In genomic region chr3:5021571-5022092, GRCh38 we compare ENCODE assay signal across 11 cellular contexts. TPM values are rescaled to one million over a fixed set of nuclear protein-coding genes. Genes with fewer than 3 reads are reported as not detected.
A peak's percentile ranks its signal among the peaks of the same experiment; 100 is the strongest.
DNase-seq lines count a peak whose midpoint lies in the region; ATAC-seq and TF ChIP-seq lines count a peak whose summit lies in the region.
"Had no signal": no experiment of that assay in that cellular context is flagged by ENCODE, and none has a peak within 500 bp of the region (broad histone marks: within the 10 kb centered on the region; RNA-seq: fewer than 3 reads in every experiment).

No MANE protein-coding gene starts in this region.

- TF ChIP-seq CTCF in retinal pigment epithelial cell (conservative IDR thresholded peaks at IDR 0.05; ENCODE audit: low read depth, low read length), result no peak

- H3K4me2 ChIP-seq in GM23248 (ENCODE audit: unreplicated experiment), result peak overlapping the region; percentile 42

- no peaks in the 10 kb centered on the region for H3K27me3 ChIP-seq in GM23248 (replicated peaks; ENCODE audit: insufficient read depth)
- H3K27me3 ChIP-seq in effector memory CD4-positive, alpha-beta T cell (replicated peaks; ENCODE audit: control insufficient read depth, insufficient read depth, low read length, poor library complexity, severe bottlenecking), result no peaks in the 10 kb centered on the region

- H3K4me3 ChIP-seq in GM23248 (no peak overlapping the region), retinal pigment epithelial cell (ENCODE audit: low read length) (no peak overlapping the region)
- no peak overlapping the region for H3K4me3 ChIP-seq in effector memory CD4-positive, alpha-beta T cell (ENCODE audit: insufficient read depth, low read depth, low read length, poor library complexity, severe bottlenecking)

- DNase-seq in GM23248, result peak; percentile 92
- DNase-seq in RPMI7951 (ENCODE audit: low read depth), result peak; percentile 93
- DNase-seq in effector memory CD4-positive, alpha-beta T cell, result no peak
- peak; percentile 41 for DNase-seq in retinal pigment epithelial cell (ENCODE audit: low read depth)
- no peak for DNase-seq in hippocampal formation (lab: John Stamatoyannopoulos, UW)
- no peak for DNase-seq in GF-D8 (lab: John Stamatoyannopoulos, UW)
- no peak for DNase-seq in SKM-1 (lab: John Stamatoyannopoulos, UW; ENCODE audit: unreplicated experiment)
- DNase-seq: cerebellar nuclear complex, NCI-H187, T-helper 9 cell had no signal

- H3K27ac ChIP-seq in GM23248, result peak overlapping the region; percentile 98
- peak overlapping the region; percentile 2 for H3K27ac ChIP-seq in effector memory CD4-positive, alpha-beta T cell (ENCODE audit: insufficient read depth, low read length, poor library complexity, severe bottlenecking)

- H4K20me1 ChIP-seq in GM23248 (ENCODE audit: insufficient read depth), result no peaks in the 10 kb centered on the region

- H3K4me1 ChIP-seq in GM23248 (ENCODE audit: insufficient read depth), result peaks cover 59% of the 10 kb centered on the region
- H3K4me1 ChIP-seq in effector memory CD4-positive, alpha-beta T cell (ENCODE audit: control insufficient read depth, insufficient read depth, low read length, poor library complexity, severe bottlenecking), result peaks cover 44% of the 10 kb centered on the region

- WGBS in GM23248 (ENCODE audit: low coverage in 1 of 2, low lambda C conversion rate in 2 of 2, missing lambda C conversion rate in 2 of 2), 2 experiments, result 47 to 52% methylated on average over 8 of the region's 8 CpGs

- in situ Hi-C loops in GM23248 (cut with MboI), result no loop called here

- peak overlapping the region; percentile 80 for H3K9ac ChIP-seq in GM23248

- peak overlapping the region; percentile 52 for H2AFZ ChIP-seq in GM23248

- H3K9me3 ChIP-seq in GM23248 (ENCODE audit: low read depth), result no peaks in the 10 kb centered on the region
- H3K9me3 ChIP-seq in effector memory CD4-positive, alpha-beta T cell (ENCODE audit: control insufficient read depth, low read length), result no peaks in the 10 kb centered on the region

- no peak for ATAC-seq in GM19035 (IDR thresholded peaks at IDR 0.05; ENCODE audit: unreplicated experiment)

- peaks cover 66% of the 10 kb centered on the region for H3F3A ChIP-seq in GM23248 (ENCODE audit: insufficient read depth)

- no peaks in the 10 kb centered on the region for H3K36me3 ChIP-seq in GM23248 (ENCODE audit: low read depth)
- no peaks in the 10 kb centered on the region for H3K36me3 ChIP-seq in effector memory CD4-positive, alpha-beta T cell (ENCODE audit: control insufficient read depth, insufficient read depth, low read length)

- no peaks in the 10 kb centered on the region for H3K9me2 ChIP-seq in GM23248 (ENCODE audit: insufficient read depth)

- no peaks in the 10 kb centered on the region for H3K79me2 ChIP-seq in GM23248 (ENCODE audit: insufficient read depth)

RNA-seq across cellular contexts. Expression of gene BHLHE40, which starts 42.4 kb away (rescaled TPM):
- total RNA-seq in GM23248 (2014; rRNA removed; shearing (Covaris generic)), result 27.6 and 33.9 TPM in 2 replicates
- polyA plus RNA-seq in GM23248 (2016; fragmentation: Nextera tagmentation; extraction: Ambion mirVana), result 42.9 TPM in 2 replicates
- 43.2 and 62.8 TPM in 2 replicates for total RNA-seq in RPMI7951 (2014; rRNA removed; shearing (Covaris generic))

Comparison
In these comparisons a context has a peak if more than half of its experiments do, and no peak if none do; other contexts are left out.
1. DNase-seq: peak in GM23248 (single experiment), RPMI7951 (single experiment) and retinal pigment epithelial cell (single experiment); none in effector memory CD4-positive, alpha-beta T cell (0 of 3), hippocampal formation (0 of 2), GF-D8 (single experiment) and SKM-1 (single experiment).